Comparison of ENCODE assay signal across 1 cellular context in genomic region chr1:179882253-179883039, GRCh38.
TF ChIP-seq lines count a peak whose summit lies in the region.

TSS of gene TOR1AIP1 (plus strand) at chr1:179882285. CDS start at chr1:179882503, 218 bp downstream.

TF ChIP-seq in HEK293, 187 proteins besides CTCF, POLR2A, EP300 and RAD21 (continued from another document):
- TF ChIP-seq BCL6B (tag by site-specific recombination; IDR thresholded peaks at IDR 0.05) (peak; percentile 95), ZNF341 (tag by site-specific recombination; IDR thresholded peaks at IDR 0.05; ENCODE audit: low read depth) (peak; percentile 94), ZNF19 (tag by site-specific recombination; IDR thresholded peaks at IDR 0.05; ENCODE audit: low read depth) (0 out of 2 replicates have a peak, but pooled peaks have one; percentile 44), PRDM1 (tag by site-specific recombination; IDR thresholded peaks at IDR 0.05) (peak; percentile 98), ZSCAN23 (tag by site-specific recombination; IDR thresholded peaks at IDR 0.05) (peak; percentile 92), KLF1 (tag by site-specific recombination; IDR thresholded peaks at IDR 0.05) (peak; percentile 85), ZNF558 (tag by site-specific recombination; IDR thresholded peaks at IDR 0.05) (peak; percentile 82), REPIN1 (tag by site-specific recombination; IDR thresholded peaks at IDR 0.05; ENCODE audit: low read depth) (peak; percentile 95), ZNF610 (tag by site-specific recombination; IDR thresholded peaks at IDR 0.05; ENCODE audit: borderline replicate concordance) (peak; percentile 90), ZSCAN18 (tag by site-specific recombination; IDR thresholded peaks at IDR 0.05) (peak; percentile 59; the same call in 1 of the 2 replicates), GLI4 (tag by site-specific recombination; IDR thresholded peaks at IDR 0.05) (peak; percentile 97), PRDM6 (tag by site-specific recombination; IDR thresholded peaks at IDR 0.05) (peak; percentile 59; the same call in 1 of the 2 replicates), ZNF692 (tag by site-specific recombination; IDR thresholded peaks at IDR 0.05) (peak; percentile 96), ZBTB17 (tag by site-specific recombination; IDR thresholded peaks at IDR 0.05) (peak; percentile 99), ZBTB44 (tag by site-specific recombination; IDR thresholded peaks at IDR 0.05) (peak; percentile 64), ZNF366 (tag by site-specific recombination; conservative IDR thresholded peaks at IDR 0.05) (peak; percentile 29; the same call in 1 of the 2 replicates), ZNF24 (tag by site-specific recombination; IDR thresholded peaks at IDR 0.05) (peak; percentile 96), ZNF324 (tag by site-specific recombination; IDR thresholded peaks at IDR 0.05) (peak; percentile 99), SETDB1 (IDR thresholded peaks at IDR 0.05; ENCODE audit: insufficient read length, low read length) (no peak), SP3 (tag by site-specific recombination; IDR thresholded peaks at IDR 0.05) (peak; percentile 95), ZBTB20 (tag by site-specific recombination; IDR thresholded peaks at IDR 0.05) (peak; percentile 82), REST (tag by site-specific recombination; IDR thresholded peaks at IDR 0.05) (peak; percentile 76; the same call in 1 of the 2 replicates), ZNF473 (tag by site-specific recombination; IDR thresholded peaks at IDR 0.05) (no peak), ZNF302 (tag by site-specific recombination; IDR thresholded peaks at IDR 0.05; ENCODE audit: low read depth) (no peak; the same call in 1 of the 2 replicates), GLIS2 (tag by site-specific recombination; IDR thresholded peaks at IDR 0.05) (peak; percentile 93), PATZ1 (tag by site-specific recombination; IDR thresholded peaks at IDR 0.05) (peak; percentile 100), ZNF398 (tag by site-specific recombination; IDR thresholded peaks at IDR 0.05) (no peak; the same call in 1 of the 2 replicates), KLF8 (tag by site-specific recombination; IDR thresholded peaks at IDR 0.05) (peak; percentile 95), ZBTB21 (tag by site-specific recombination; IDR thresholded peaks at IDR 0.05) (peak; percentile 98), ZNF184 (tag by site-specific recombination; IDR thresholded peaks at IDR 0.05) (peak; percentile 83; the same call in 1 of the 2 replicates), ZNF2 (tag by site-specific recombination; IDR thresholded peaks at IDR 0.05) (peak; percentile 92), ZNF544 (tag by site-specific recombination; IDR thresholded peaks at IDR 0.05) (no peak), SP2 (tag by site-specific recombination; IDR thresholded peaks at IDR 0.05) (peak; percentile 65), ZNF146 (tag by site-specific recombination; IDR thresholded peaks at IDR 0.05) (peak; percentile 66; the same call in 1 of the 2 replicates), ZNF76 (tag by site-specific recombination; IDR thresholded peaks at IDR 0.05; ENCODE audit: borderline replicate concordance, low read depth) (peak; percentile 95), ZNF654 (tag by site-specific recombination; IDR thresholded peaks at IDR 0.05; ENCODE audit: low read depth) (peak; percentile 37), ZNF169 (tag by site-specific recombination; IDR thresholded peaks at IDR 0.05) (no peak), ZNF223 (tag by site-specific recombination; IDR thresholded peaks at IDR 0.05) (peak; percentile 68; the same call in 1 of the 2 replicates), ZNF843 (tag by site-specific recombination; IDR thresholded peaks at IDR 0.05) (peak; percentile 78)
